In genomic region chr16:50974438-50975036, GRCh38 we compare ENCODE assay signal across 19 cellular contexts.
"Had no signal": no experiment of that assay in that cellular context is flagged by ENCODE, and none has a peak within 500 bp of the region (broad histone marks: within the 10 kb centered on the region; RNA-seq: fewer than 3 reads in every experiment).

No MANE protein-coding gene starts in this region.

- H3K4me1 ChIP-seq: colonic mucosa, heart right ventricle, psoas muscle, sigmoid colon had no signal

- H3K4me3 ChIP-seq: colonic mucosa, heart right ventricle, psoas muscle, sigmoid colon, thoracic aorta had no signal

- H3K36me3 ChIP-seq: colonic mucosa, heart right ventricle, sigmoid colon, thoracic aorta had no signal

- H3K27me3 ChIP-seq: colonic mucosa, sigmoid colon had no signal

- H3K27ac ChIP-seq: colonic mucosa, heart right ventricle, psoas muscle, sigmoid colon, thoracic aorta had no signal

- H3K9me3 ChIP-seq: colonic mucosa, heart right ventricle, psoas muscle, sigmoid colon, thoracic aorta had no signal

- DNase-seq: activated CD4-positive, alpha-beta T cell treated with anti-CD3 and anti-CD28 coated beads for 48 hours; activated CD8-positive, alpha-beta memory T cell treated with anti-CD3 and anti-CD28 coated beads, Interleukin-2, amount 50 U/mL, for 48 hours; activated CD8-positive, alpha-beta T cell treated with anti-CD3 and anti-CD28 coated beads, Interleukin-2, amount 10 ng/mL, durations not matched to agents 7 days and 5 days; activated naive CD8-positive, alpha-beta T cell treated with anti-CD3 and anti-CD28 coated beads, Interleukin-2, amount 10 ng/mL, durations not matched to agents 7 days and 5 days; colonic mucosa; effector CD8-positive, alpha-beta T cell; heart right ventricle; islet precursor cell; left ventricle myocardium superior; mesenchymal stem cell; nephron progenitor cell; psoas muscle; sigmoid colon; stimulated activated CD4-positive, alpha-beta T cell treated with anti-CD3 and anti-CD28 coated beads, Interleukin-12 subunit alpha, Interleukin-12 subunit beta, amount 100 ng/mL, for 4 hours; stimulated activated CD4-positive, alpha-beta T cell treated with anti-CD3 and anti-CD28 coated beads, Interleukin-2, amount 100 ng/mL, for 48 hours; stimulated activated CD8-positive, alpha-beta memory T cell treated with anti-CD3 and anti-CD28 coated beads, Interleukin-4, amount 100 ng/mL, for 48 hours; T1000 had no signal

- ATAC-seq: activated CD8-positive, alpha-beta T cell treated with anti-CD3 and anti-CD28 coated beads, Interleukin-2, amount 10 ng/mL, durations not matched to agents 7 days and 5 days; heart right ventricle; left ventricle myocardium superior; psoas muscle; WTC11 had no signal
